23 cellular contexts compared by ENCODE assay signal in the genomic region with DNA sequence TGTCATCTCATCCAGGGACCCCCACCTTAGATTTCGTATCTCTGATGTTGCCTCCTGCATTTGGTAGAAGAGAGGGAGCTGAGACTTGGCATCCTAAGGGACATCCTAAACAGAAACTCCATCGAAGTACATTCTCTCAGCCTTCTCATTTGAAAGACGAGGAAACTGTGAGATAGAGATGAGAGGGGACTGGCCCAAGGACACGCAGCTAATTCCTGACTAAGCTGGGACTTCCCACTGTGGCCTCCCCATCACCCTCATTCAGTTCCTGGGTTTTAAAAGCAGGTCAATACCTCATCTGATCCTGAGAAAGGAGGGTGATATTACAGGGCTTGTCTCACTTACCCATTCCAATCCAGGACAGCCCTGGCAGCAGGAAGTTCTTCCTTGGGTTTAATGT. TPM values are rescaled to one million over a fixed set of nuclear protein-coding genes. Genes with fewer than 3 reads are reported as not detected.
"Had no signal": no experiment of that assay in that cellular context is flagged by ENCODE, and none has a peak within 500 bp of the region (broad histone marks: within the 10 kb centered on the region; RNA-seq: fewer than 3 reads in every experiment).

No MANE protein-coding gene starts in this region.

- ATAC-seq: left colon, left ventricle myocardium superior, right cardiac atrium had no signal

- H3K4me3 ChIP-seq: esophagus squamous epithelium, hepatocyte, lung, neural progenitor cell, ovary, smooth muscle cell, thoracic aorta, transverse colon had no signal

- H3K4me1 ChIP-seq: neural progenitor cell had no signal

- H3K27me3 ChIP-seq: hepatocyte, neural progenitor cell, ovary had no signal

- H3K9ac ChIP-seq: neural progenitor cell had no signal

- H3K36me3 ChIP-seq: esophagus squamous epithelium, neural progenitor cell, ovary, thoracic aorta, transverse colon had no signal

- DNase-seq: effector memory CD4-positive, alpha-beta T cell; esophagus squamous epithelium; foreskin fibroblast; left colon; left ventricle myocardium superior; mesenchymal stem cell; midbrain; nucleus accumbens; ovary; right cardiac atrium; stimulated activated CD4-positive, alpha-beta T cell treated with anti-CD3 and anti-CD28 coated beads, Interleukin-2, amount 100 ng/mL, for 48 hours; transverse colon had no signal

- H3K9me3 ChIP-seq: esophagus squamous epithelium, ovary, thoracic aorta, transverse colon had no signal

- H3K79me2 ChIP-seq: hepatocyte had no signal

- FAIRE-seq: endometrium had no signal

- H3K27ac ChIP-seq: hepatocyte, neural progenitor cell, ovary, thoracic aorta, transverse colon had no signal

- H2AFZ ChIP-seq: hepatocyte had no signal

- H3K4me2 ChIP-seq: hepatocyte, neural progenitor cell, smooth muscle cell had no signal

RNA-seq across cellular contexts. Expression of a gene that starts 0.9 kb away (rescaled TPM):
- total RNA-seq: left colon; left ventricle myocardium superior; lung; natural killer cell treated with Interleukin-12 subunit alpha and Interleukin-12 subunit beta and Interleukin-15 and Interleukin-18, amount 100 ng/mL, for 72 hours; ovary; posterior vena cava; right cardiac atrium; smooth muscle cell; subcutaneous adipose tissue; thoracic aorta; transverse colon had no signal
- polyA plus RNA-seq: hepatocyte, ovary, right cardiac atrium, smooth muscle cell had no signal

RNA-seq across cellular contexts. Expression of a gene that starts 8.4 kb away (rescaled TPM):
- total RNA-seq: hepatocyte; kidney epithelial cell; left ventricle myocardium superior; natural killer cell treated with Interleukin-12 subunit alpha and Interleukin-12 subunit beta and Interleukin-15 and Interleukin-18, amount 100 ng/mL, for 72 hours; ovary; posterior vena cava; right cardiac atrium; smooth muscle cell; subcutaneous adipose tissue; thoracic aorta; ureter had no signal
- polyA plus RNA-seq: hepatocyte, ovary, right cardiac atrium, smooth muscle cell had no signal

RNA-seq across cellular contexts. Expression of a gene that starts 14.9 kb away (rescaled TPM):
- total RNA-seq: left ventricle myocardium superior, ovary, posterior vena cava, subcutaneous adipose tissue, thoracic aorta had no signal

RNA-seq across cellular contexts. Expression of a gene that starts 58.9 kb away (rescaled TPM):
- total RNA-seq: kidney epithelial cell; natural killer cell treated with Interleukin-12 subunit alpha and Interleukin-12 subunit beta and Interleukin-15 and Interleukin-18, amount 100 ng/mL, for 72 hours; posterior vena cava; right cardiac atrium; smooth muscle cell; subcutaneous adipose tissue; thoracic aorta had no signal
- polyA plus RNA-seq: right cardiac atrium, smooth muscle cell had no signal
